ENCODE assay signal across 1 cellular context in the genomic region with DNA sequence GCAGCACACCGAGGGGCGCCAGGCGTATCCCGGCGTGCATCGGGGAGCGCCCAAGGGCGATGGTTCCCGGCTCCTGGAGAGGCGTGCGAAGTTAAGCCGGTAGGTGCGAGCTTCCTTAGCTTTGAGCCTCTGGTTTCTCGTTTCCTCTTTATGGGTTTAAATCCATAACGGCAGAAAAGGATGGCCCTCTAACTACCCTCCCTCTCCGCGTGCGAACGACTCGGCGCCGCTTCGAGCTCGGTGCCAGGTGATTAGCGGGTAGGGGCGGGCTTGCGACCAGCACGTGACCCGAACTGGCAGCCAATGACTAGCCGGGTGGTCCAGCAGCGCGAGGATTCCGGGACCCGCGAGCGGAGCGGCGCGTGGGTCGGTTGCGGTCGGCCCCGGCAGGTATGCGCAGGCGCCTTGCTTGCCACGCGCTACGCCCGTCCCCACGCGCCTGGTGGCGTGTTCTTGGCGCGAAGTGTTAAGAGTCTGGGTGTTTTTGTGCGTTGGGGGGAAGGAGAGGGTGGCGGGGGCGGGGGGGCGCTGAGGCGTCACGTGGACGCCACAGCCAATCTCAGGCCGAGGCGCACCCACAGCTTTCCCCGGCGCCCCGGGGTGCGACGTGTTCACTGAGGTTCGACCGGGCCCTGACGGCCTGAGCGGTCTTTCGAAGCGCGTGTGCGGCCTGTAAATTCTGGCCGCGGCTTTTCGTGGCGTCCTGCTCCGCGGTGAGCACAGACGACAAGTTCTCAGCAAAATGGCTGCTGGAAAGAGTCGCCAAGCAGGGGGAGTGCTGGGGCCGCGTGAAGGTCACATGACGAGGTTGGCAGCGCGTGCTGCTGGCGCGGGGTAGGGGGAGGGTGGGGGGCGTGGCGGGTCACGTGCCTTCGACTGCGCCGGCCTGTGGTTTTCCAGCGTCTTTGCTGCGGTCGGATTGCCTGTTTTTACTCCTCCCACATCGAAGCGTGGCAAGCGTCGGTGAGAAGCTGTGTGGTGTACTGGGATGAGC.
TF ChIP-seq lines count a peak whose summit lies in the region.

No MANE protein-coding gene starts in this region.

TF ChIP-seq in HepG2, 621 proteins besides CTCF, POLR2A, EP300 and RAD21 (continued from another document and continues in another):
- TF ChIP-seq MLXIP (CRISPR knock-in tag; IDR thresholded peaks at IDR 0.05; ENCODE audit: borderline replicate concordance) (peak; percentile 84), SP2 (CRISPR knock-in tag; IDR thresholded peaks at IDR 0.05) (peak; percentile 76), HOXA5 (CRISPR knock-in tag; IDR thresholded peaks at IDR 0.05) (peak; percentile 86), ZNF253 (CRISPR knock-in tag; IDR thresholded peaks at IDR 0.05; ENCODE audit: borderline replicate concordance) (peak; percentile 97; the same call in 1 of the 2 replicates), EZH2 (conservative IDR thresholded peaks at IDR 0.05; ENCODE audit: low read depth, low read length) (no peak), KDM4B (CRISPR knock-in tag; IDR thresholded peaks at IDR 0.05) (peak; percentile 79; the same call in 1 of the 2 replicates), CENPBD1 (CRISPR knock-in tag; IDR thresholded peaks at IDR 0.05; ENCODE audit: borderline replicate concordance, low read depth) (peak; percentile 72; the same call in 1 of the 2 replicates), ZNF17 (CRISPR knock-in tag; IDR thresholded peaks at IDR 0.05) (no peak; the same call in 1 of the 2 replicates), DMAP1 (CRISPR knock-in tag; IDR thresholded peaks at IDR 0.05) (peak; percentile 91), ZNF468 (CRISPR knock-in tag; IDR thresholded peaks at IDR 0.05) (no peak), REPIN1 (CRISPR knock-in tag; IDR thresholded peaks at IDR 0.05; ENCODE audit: borderline replicate concordance, low read depth) (peak; percentile 93; the same call in 1 of the 2 replicates), MYC (CRISPR knock-in tag; IDR thresholded peaks at IDR 0.05; ENCODE audit: borderline replicate concordance) (peak; percentile 92), HES4 (CRISPR knock-in tag; IDR thresholded peaks at IDR 0.05; ENCODE audit: borderline replicate concordance) (peak; percentile 97), SATB2 (CRISPR knock-in tag; IDR thresholded peaks at IDR 0.05) (peak; percentile 98), KDM1A (CRISPR knock-in tag; IDR thresholded peaks at IDR 0.05) (peak; percentile 63), CENPX (CRISPR knock-in tag; IDR thresholded peaks at IDR 0.05) (peak; percentile 36; the same call in 1 of the 2 replicates), KDM2A (CRISPR knock-in tag; IDR thresholded peaks at IDR 0.05; ENCODE audit: borderline replicate concordance, low read depth) (peak; percentile 84), MAFG (CRISPR knock-in tag; IDR thresholded peaks at IDR 0.05) (peak; percentile 64; the same call in 1 of the 2 replicates), ZNF251 (CRISPR knock-in tag; IDR thresholded peaks at IDR 0.05) (0 out of 2 replicates have a peak, but pooled peaks have one; percentile 40), SRSF1 (optimal IDR thresholded peaks at IDR 0.05; ENCODE audit: low read depth, low read length) (no peak), RORA (CRISPR knock-in tag; IDR thresholded peaks at IDR 0.05) (no peak), ZNF709 (CRISPR knock-in tag; IDR thresholded peaks at IDR 0.05) (peak; percentile 100), MAFF (IDR thresholded peaks at IDR 0.05; ENCODE audit: low read depth, low read length) (no peak), ZNF264 (CRISPR knock-in tag; IDR thresholded peaks at IDR 0.05) (no peak; the same call in 1 of the 2 replicates)
- TF ChIP-seq, protein P1, sequence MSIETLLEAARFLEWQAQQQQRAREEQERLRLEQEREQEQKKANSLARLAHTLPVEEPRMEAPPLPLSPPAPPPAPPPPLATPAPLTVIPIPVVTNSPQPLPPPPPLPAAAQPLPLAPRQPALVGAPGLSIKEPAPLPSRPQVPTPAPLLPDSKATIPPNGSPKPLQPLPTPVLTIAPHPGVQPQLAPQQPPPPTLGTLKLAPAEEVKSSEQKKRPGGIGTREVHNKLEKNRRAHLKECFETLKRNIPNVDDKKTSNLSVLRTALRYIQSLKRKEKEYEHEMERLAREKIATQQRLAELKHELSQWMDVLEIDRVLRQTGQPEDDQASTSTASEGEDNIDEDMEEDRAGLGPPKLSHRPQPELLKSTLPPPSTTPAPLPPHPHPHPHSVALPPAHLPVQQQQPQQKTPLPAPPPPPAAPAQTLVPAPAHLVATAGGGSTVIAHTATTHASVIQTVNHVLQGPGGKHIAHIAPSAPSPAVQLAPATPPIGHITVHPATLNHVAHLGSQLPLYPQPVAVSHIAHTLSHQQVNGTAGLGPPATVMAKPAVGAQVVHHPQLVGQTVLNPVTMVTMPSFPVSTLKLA (IDR thresholded peaks at IDR 0.05): no peak
- TF ChIP-seq, protein P2, sequence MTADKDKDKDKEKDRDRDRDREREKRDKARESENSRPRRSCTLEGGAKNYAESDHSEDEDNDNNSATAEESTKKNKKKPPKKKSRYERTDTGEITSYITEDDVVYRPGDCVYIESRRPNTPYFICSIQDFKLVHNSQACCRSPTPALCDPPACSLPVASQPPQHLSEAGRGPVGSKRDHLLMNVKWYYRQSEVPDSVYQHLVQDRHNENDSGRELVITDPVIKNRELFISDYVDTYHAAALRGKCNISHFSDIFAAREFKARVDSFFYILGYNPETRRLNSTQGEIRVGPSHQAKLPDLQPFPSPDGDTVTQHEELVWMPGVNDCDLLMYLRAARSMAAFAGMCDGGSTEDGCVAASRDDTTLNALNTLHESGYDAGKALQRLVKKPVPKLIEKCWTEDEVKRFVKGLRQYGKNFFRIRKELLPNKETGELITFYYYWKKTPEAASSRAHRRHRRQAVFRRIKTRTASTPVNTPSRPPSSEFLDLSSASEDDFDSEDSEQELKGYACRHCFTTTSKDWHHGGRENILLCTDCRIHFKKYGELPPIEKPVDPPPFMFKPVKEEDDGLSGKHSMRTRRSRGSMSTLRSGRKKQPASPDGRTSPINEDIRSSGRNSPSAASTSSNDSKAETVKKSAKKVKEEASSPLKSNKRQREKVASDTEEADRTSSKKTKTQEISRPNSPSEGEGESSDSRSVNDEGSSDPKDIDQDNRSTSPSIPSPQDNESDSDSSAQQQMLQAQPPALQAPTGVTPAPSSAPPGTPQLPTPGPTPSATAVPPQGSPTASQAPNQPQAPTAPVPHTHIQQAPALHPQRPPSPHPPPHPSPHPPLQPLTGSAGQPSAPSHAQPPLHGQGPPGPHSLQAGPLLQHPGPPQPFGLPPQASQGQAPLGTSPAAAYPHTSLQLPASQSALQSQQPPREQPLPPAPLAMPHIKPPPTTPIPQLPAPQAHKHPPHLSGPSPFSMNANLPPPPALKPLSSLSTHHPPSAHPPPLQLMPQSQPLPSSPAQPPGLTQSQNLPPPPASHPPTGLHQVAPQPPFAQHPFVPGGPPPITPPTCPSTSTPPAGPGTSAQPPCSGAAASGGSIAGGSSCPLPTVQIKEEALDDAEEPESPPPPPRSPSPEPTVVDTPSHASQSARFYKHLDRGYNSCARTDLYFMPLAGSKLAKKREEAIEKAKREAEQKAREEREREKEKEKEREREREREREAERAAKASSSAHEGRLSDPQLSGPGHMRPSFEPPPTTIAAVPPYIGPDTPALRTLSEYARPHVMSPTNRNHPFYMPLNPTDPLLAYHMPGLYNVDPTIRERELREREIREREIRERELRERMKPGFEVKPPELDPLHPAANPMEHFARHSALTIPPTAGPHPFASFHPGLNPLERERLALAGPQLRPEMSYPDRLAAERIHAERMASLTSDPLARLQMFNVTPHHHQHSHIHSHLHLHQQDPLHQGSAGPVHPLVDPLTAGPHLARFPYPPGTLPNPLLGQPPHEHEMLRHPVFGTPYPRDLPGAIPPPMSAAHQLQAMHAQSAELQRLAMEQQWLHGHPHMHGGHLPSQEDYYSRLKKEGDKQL (CRISPR knock-in tag; IDR thresholded peaks at IDR 0.05; ENCODE audit: low read depth): no peak
- TF ChIP-seq, protein P3, sequence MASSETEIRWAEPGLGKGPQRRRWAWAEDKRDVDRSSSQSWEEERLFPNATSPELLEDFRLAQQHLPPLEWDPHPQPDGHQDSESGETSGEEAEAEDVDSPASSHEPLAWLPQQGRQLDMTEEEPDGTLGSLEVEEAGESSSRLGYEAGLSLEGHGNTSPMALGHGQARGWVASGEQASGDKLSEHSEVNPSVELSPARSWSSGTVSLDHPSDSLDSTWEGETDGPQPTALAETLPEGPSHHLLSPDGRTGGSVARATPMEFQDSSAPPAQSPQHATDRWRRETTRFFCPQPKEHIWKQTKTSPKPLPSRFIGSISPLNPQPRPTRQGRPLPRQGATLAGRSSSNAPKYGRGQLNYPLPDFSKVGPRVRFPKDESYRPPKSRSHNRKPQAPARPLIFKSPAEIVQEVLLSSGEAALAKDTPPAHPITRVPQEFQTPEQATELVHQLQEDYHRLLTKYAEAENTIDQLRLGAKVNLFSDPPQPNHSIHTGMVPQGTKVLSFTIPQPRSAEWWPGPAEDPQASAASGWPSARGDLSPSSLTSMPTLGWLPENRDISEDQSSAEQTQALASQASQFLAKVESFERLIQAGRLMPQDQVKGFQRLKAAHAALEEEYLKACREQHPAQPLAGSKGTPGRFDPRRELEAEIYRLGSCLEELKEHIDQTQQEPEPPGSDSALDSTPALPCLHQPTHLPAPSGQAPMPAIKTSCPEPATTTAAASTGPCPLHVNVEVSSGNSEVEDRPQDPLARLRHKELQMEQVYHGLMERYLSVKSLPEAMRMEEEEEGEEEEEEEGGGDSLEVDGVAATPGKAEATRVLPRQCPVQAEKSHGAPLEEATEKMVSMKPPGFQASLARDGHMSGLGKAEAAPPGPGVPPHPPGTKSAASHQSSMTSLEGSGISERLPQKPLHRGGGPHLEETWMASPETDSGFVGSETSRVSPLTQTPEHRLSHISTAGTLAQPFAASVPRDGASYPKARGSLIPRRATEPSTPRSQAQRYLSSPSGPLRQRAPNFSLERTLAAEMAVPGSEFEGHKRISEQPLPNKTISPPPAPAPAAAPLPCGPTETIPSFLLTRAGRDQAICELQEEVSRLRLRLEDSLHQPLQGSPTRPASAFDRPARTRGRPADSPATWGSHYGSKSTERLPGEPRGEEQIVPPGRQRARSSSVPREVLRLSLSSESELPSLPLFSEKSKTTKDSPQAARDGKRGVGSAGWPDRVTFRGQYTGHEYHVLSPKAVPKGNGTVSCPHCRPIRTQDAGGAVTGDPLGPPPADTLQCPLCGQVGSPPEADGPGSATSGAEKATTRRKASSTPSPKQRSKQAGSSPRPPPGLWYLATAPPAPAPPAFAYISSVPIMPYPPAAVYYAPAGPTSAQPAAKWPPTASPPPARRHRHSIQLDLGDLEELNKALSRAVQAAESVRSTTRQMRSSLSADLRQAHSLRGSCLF (CRISPR knock-in tag; IDR thresholded peaks at IDR 0.05; ENCODE audit: borderline replicate concordance): peak; percentile 96
- TF ChIP-seq, protein P4, sequence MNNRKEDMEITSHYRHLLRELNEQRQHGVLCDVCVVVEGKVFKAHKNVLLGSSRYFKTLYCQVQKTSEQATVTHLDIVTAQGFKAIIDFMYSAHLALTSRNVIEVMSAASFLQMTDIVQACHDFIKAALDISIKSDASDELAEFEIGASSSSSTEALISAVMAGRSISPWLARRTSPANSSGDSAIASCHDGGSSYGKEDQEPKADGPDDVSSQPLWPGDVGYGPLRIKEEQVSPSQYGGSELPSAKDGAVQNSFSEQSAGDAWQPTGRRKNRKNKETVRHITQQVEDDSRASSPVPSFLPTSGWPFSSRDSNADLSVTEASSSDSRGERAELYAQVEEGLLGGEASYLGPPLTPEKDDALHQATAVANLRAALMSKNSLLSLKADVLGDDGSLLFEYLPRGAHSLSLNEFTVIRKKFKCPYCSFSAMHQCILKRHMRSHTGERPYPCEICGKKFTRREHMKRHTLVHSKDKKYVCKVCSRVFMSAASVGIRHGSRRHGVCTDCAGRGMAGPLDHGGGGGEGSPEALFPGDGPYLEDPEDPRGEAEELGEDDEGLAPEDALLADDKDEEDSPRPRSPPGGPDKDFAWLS (CRISPR knock-in tag; IDR thresholded peaks at IDR 0.05; ENCODE audit: borderline replicate concordance): no peak; the same call in 1 of the 2 replicates
- TF ChIP-seq, protein P5, sequence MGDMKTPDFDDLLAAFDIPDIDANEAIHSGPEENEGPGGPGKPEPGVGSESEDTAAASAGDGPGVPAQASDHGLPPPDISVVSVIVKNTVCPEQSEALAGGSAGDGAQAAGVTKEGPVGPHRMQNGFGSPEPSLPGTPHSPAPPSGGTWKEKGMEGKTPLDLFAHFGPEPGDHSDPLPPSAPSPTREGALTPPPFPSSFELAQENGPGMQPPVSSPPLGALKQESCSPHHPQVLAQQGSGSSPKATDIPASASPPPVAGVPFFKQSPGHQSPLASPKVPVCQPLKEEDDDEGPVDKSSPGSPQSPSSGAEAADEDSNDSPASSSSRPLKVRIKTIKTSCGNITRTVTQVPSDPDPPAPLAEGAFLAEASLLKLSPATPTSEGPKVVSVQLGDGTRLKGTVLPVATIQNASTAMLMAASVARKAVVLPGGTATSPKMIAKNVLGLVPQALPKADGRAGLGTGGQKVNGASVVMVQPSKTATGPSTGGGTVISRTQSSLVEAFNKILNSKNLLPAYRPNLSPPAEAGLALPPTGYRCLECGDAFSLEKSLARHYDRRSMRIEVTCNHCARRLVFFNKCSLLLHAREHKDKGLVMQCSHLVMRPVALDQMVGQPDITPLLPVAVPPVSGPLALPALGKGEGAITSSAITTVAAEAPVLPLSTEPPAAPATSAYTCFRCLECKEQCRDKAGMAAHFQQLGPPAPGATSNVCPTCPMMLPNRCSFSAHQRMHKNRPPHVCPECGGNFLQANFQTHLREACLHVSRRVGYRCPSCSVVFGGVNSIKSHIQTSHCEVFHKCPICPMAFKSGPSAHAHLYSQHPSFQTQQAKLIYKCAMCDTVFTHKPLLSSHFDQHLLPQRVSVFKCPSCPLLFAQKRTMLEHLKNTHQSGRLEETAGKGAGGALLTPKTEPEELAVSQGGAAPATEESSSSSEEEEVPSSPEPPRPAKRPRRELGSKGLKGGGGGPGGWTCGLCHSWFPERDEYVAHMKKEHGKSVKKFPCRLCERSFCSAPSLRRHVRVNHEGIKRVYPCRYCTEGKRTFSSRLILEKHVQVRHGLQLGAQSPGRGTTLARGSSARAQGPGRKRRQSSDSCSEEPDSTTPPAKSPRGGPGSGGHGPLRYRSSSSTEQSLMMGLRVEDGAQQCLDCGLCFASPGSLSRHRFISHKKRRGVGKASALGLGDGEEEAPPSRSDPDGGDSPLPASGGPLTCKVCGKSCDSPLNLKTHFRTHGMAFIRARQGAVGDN (CRISPR knock-in tag; IDR thresholded peaks at IDR 0.05): peak; percentile 99
